ENCODE assay signal across 1 cellular context in the genomic region with DNA sequence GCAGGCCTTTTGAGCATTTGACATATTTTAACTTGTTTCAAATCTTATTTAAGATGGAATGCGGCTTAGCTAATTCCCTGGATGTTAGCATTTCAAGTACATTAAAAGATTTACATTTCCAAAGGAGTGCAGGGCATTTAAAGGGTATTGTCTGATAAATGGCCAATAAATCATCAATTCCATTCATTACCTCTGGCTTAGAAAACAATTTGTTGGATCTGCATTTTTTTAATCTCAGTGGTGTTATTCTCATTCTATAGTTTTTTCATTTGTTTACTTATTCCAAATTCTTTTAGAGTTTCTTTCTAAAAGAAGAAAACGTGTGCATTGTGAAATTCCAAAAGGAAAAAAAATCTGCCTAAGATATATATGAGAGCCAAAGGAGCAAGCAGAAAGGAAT.
TF ChIP-seq lines count a peak whose summit lies in the region.

No MANE protein-coding gene starts in this region.

TF ChIP-seq in GM23338, 12 proteins besides CTCF, POLR2A, EP300 and RAD21:
- TF ChIP-seq, protein P1, sequence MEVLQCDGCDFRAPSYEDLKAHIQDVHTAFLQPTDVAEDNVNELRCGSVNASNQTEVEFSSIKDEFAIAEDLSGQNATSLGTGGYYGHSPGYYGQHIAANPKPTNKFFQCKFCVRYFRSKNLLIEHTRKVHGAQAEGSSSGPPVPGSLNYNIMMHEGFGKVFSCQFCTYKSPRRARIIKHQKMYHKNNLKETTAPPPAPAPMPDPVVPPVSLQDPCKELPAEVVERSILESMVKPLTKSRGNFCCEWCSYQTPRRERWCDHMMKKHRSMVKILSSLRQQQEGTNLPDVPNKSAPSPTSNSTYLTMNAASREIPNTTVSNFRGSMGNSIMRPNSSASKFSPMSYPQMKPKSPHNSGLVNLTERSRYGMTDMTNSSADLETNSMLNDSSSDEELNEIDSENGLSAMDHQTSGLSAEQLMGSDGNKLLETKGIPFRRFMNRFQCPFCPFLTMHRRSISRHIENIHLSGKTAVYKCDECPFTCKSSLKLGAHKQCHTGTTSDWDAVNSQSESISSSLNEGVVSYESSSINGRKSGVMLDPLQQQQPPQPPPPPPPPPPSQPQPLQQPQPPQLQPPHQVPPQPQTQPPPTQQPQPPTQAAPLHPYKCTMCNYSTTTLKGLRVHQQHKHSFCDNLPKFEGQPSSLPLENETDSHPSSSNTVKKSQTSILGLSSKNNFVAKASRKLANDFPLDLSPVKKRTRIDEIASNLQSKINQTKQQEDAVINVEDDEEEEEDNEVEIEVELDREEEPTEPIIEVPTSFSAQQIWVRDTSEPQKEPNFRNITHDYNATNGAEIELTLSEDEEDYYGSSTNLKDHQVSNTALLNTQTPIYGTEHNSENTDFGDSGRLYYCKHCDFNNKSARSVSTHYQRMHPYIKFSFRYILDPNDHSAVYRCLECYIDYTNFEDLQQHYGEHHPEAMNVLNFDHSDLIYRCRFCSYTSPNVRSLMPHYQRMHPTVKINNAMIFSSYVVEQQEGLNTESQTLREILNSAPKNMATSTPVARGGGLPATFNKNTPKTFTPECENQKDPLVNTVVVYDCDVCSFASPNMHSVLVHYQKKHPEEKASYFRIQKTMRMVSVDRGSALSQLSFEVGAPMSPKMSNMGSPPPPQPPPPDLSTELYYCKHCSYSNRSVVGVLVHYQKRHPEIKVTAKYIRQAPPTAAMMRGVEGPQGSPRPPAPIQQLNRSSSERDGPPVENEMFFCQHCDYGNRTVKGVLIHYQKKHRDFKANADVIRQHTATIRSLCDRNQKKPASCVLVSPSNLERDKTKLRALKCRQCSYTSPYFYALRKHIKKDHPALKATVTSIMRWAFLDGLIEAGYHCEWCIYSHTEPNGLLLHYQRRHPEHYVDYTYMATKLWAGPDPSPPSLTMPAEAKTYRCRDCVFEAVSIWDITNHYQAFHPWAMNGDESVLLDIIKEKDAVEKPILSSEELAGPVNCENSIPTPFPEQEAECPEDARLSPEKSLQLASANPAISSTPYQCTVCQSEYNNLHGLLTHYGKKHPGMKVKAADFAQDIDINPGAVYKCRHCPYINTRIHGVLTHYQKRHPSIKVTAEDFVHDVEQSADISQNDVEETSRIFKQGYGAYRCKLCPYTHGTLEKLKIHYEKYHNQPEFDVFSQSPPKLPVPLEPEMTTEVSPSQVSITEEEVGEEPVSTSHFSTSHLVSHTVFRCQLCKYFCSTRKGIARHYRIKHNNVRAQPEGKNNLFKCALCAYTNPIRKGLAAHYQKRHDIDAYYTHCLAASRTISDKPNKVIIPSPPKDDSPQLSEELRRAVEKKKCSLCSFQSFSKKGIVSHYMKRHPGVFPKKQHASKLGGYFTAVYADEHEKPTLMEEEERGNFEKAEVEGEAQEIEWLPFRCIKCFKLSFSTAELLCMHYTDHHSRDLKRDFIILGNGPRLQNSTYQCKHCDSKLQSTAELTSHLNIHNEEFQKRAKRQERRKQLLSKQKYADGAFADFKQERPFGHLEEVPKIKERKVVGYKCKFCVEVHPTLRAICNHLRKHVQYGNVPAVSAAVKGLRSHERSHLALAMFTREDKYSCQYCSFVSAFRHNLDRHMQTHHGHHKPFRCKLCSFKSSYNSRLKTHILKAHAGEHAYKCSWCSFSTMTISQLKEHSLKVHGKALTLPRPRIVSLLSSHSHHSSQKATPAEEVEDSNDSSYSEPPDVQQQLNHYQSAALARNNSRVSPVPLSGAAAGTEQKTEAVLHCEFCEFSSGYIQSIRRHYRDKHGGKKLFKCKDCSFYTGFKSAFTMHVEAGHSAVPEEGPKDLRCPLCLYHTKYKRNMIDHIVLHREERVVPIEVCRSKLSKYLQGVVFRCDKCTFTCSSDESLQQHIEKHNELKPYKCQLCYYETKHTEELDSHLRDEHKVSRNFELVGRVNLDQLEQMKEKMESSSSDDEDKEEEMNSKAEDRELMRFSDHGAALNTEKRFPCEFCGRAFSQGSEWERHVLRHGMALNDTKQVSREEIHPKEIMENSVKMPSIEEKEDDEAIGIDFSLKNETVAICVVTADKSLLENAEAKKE (CRISPR knock-in tag; IDR thresholded peaks at IDR 0.05): no peak
- TF ChIP-seq NANOG (IDR thresholded peaks at IDR 0.05; ENCODE audit: borderline replicate concordance) (no peak), POLR2AphosphoS5 (IDR thresholded peaks at IDR 0.05; ENCODE audit: low read depth) (no peak)
TF ChIP-seq in GM23338: peak in this region for 0.
